In genomic region chr17:13127921-13128582, GRCh38 we compare ENCODE assay signal across 36 cellular contexts.
"Had no signal": no experiment of that assay in that cellular context is flagged by ENCODE, and none has a peak within 500 bp of the region (broad histone marks: within the 10 kb centered on the region; RNA-seq: fewer than 3 reads in every experiment).

No MANE protein-coding gene starts in this region.

- H3K4me1 Mint-ChIP-seq: activated B cell treated with CpG ODN at 0.5 μM for 24 hours; activated T-helper 17 cell treated with anti-CD3 and anti-CD28 coated beads, Interleukin-2, amount 50 U/mL, for 72 hours; central memory CD8-positive, alpha-beta T cell; T-helper 17 cell had no signal

- H3K27ac ChIP-seq: brain microvascular endothelial cell, epithelial cell of prostate, WERI-Rb-1 had no signal

- H3K4me3 Mint-ChIP-seq: activated B cell treated with CpG ODN at 0.5 μM for 24 hours; activated CD8-positive, alpha-beta T cell treated with anti-CD3 and anti-CD28 coated beads for 36 hours; activated naive CD8-positive, alpha-beta T cell; activated T-cell treated with anti-CD3 and anti-CD28 coated beads, Interleukin-2, amount 50 U/mL, for 4 hours; activated T-helper 17 cell treated with anti-CD3 and anti-CD28 coated beads, Interleukin-2, amount 50 U/mL, for 72 hours; central memory CD8-positive, alpha-beta T cell; effector memory CD8-positive, alpha-beta T cell; T-helper 17 cell; T-helper 2 cell treated with Interferon-gamma antibody and Interleukin-4, amounts not matched to agents 5 μg/mL and 100 μg/mL, for 36 hours had no signal

- DNase-seq: activated B cell treated with CpG ODN at 0.5 μM for 24 hours; activated CD4-positive, alpha-beta T cell treated with anti-CD3 and anti-CD28 coated beads for 48 hours; activated CD4-positive, alpha-beta T cell treated with anti-CD3 and anti-CD28 coated beads, Interleukin-2, amount 50 U/mL, for 1 hour; activated CD4-positive, alpha-beta T cell treated with anti-CD3 and anti-CD28 coated beads, Interleukin-2, amount 50 U/mL, for 48 hours; activated CD8-positive, alpha-beta memory T cell treated with anti-CD3 and anti-CD28 coated beads for 24 hours; activated CD8-positive, alpha-beta T cell treated with anti-CD3 and anti-CD28 coated beads for 36 hours; activated effector memory CD4-positive, alpha-beta T cell treated with Interleukin-2 at 50 U/mL for 16 hours; activated gamma-delta T cell treated with Interleukin-2 at 50 U/mL for 16 hours; activated naive CD4-positive, alpha-beta T cell treated with anti-CD3 and anti-CD28 coated beads, Interleukin-2, amount 50 U/mL, for 16 hours; activated naive CD4-positive, alpha-beta T cell treated with Interleukin-2 at 50 U/mL for 16 hours; activated T-cell treated with anti-CD3 and anti-CD28 coated beads, Interleukin-2, amount 50 U/mL, for 4 hours; amniotic stem cell; anterior cingulate cortex; brain microvascular endothelial cell; cortex of kidney; dermis blood vessel endothelial cell; effector CD4-positive, alpha-beta T cell; effector memory CD8-positive, alpha-beta T cell; foreskin fibroblast; SW 1271; T-helper 1 cell; T-helper 17 cell; T1000; WERI-Rb-1 had no signal

- H3K36me3 ChIP-seq: brain microvascular endothelial cell, WERI-Rb-1 had no signal

- H3K36me3 Mint-ChIP-seq: activated naive CD8-positive, alpha-beta T cell had no signal

- H3K27me3 Mint-ChIP-seq: activated B cell treated with CpG ODN at 0.5 μM for 24 hours; activated naive CD8-positive, alpha-beta T cell; central memory CD8-positive, alpha-beta T cell; effector memory CD8-positive, alpha-beta T cell had no signal

- FAIRE-seq: astrocyte, bronchial epithelial cell, colon, endometrium, endothelial cell of umbilical vein, frontal cortex had no signal

- H3K27me3 ChIP-seq: brain microvascular endothelial cell had no signal

- H3K9me3 Mint-ChIP-seq: activated CD8-positive, alpha-beta T cell treated with anti-CD3 and anti-CD28 coated beads for 36 hours; activated T-cell treated with anti-CD3 and anti-CD28 coated beads, Interleukin-2, amount 50 U/mL, for 4 hours; activated T-helper 17 cell treated with anti-CD3 and anti-CD28 coated beads, Interleukin-2, amount 50 U/mL, for 72 hours; central memory CD8-positive, alpha-beta T cell; effector memory CD8-positive, alpha-beta T cell; T-helper 2 cell treated with Interferon-gamma antibody and Interleukin-4, amounts not matched to agents 5 μg/mL and 100 μg/mL, for 36 hours had no signal

- ATAC-seq: activated CD4-positive, CD25-positive, alpha-beta regulatory T cell treated with anti-CD3 and anti-CD28 coated beads, Interleukin-2, amount 50 U/mL, for 24 hours; activated CD8-positive, alpha-beta T cell treated with anti-CD3 and anti-CD28 coated beads for 36 hours; activated T-cell treated with anti-CD3 and anti-CD28 coated beads, Interleukin-2, amount 50 U/mL, for 4 hours; activated T-helper 17 cell treated with anti-CD3 and anti-CD28 coated beads, Interleukin-2, amount 50 U/mL, for 72 hours; effector memory CD8-positive, alpha-beta T cell; T-helper 17 cell had no signal

- H3K27ac Mint-ChIP-seq: activated B cell treated with CpG ODN at 0.5 μM for 24 hours; activated CD8-positive, alpha-beta T cell treated with anti-CD3 and anti-CD28 coated beads for 36 hours; activated naive CD8-positive, alpha-beta T cell; activated T-helper 17 cell treated with anti-CD3 and anti-CD28 coated beads, Interleukin-2, amount 50 U/mL, for 72 hours; effector memory CD8-positive, alpha-beta T cell; T-helper 17 cell; T-helper 2 cell treated with Interferon-gamma antibody and Interleukin-4, amounts not matched to agents 5 μg/mL and 100 μg/mL, for 36 hours had no signal
